ENCODE assay signal across 8 cellular contexts in the genomic region with DNA sequence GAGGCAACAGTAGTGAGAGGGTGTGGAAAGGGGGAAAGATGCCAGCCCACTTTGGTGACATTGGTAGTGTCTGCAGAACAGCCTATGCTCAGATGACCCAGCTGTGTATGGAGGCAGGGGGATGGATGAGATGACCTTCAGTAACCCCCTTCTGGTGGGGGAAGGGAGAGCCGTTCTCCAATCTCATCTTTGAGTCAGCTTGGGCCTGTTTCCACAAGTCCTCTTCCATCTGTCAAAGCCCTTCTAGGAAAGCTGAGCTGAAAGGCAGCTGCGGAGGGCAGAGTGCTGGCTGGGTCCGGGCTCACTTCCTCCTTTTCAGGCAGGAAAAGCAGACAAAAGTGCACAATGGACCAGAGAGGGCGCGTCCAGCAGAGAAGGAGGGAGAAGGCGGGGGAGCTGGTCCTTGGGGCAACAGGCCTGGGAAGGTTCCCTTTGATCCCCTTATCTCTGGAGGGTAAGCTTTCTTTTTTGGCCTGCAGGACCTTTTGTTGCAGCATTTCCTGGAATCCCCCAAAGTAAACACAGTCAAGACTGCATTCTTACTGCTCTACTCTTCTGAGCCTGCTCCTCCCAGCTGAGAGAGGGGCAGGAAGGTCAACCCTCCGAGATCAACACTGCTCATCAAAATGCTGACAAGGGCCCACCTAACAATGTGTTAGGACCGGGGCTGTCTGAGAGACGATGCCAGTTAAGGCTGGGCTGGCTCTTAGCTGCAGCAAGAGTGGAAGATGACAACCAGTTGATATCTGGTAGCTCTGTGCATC. TPM values are rescaled to one million over a fixed set of nuclear protein-coding genes. Genes with fewer than 3 reads are reported as not detected.
DNase-seq lines count a peak whose midpoint lies in the region; ATAC-seq and TF ChIP-seq lines count a peak whose summit lies in the region.

No MANE protein-coding gene starts in this region.

- H3K4me1 ChIP-seq in uterus: peaks cover 0 to 4% of the 10 kb centered on the region in 2 donors

- TF ChIP-seq CTCF in coronary artery (IDR thresholded peaks at IDR 0.05) (no peak), uterus (IDR thresholded peaks at IDR 0.05) (no peak)

- H3K27me3 ChIP-seq in uterus: no peaks in the 10 kb centered on the region

- no peaks in the 10 kb centered on the region for H3K36me3 ChIP-seq in uterus

- TF ChIP-seq POLR2A in uterus (IDR thresholded peaks at IDR 0.05): no peak

- H3K4me3 ChIP-seq in coronary artery: peak overlapping the region; percentile 83
- H3K4me3 ChIP-seq in uterus: no peak overlapping the region

- DNase-seq in SIG-M5 treated with dmso at 0.1 percent for 504 hours (lab: John Stamatoyannopoulos, UW; ENCODE audit: unreplicated experiment): peak; percentile 81
- DNase-seq in SIG-M5 (lab: John Stamatoyannopoulos, UW): no peak
- no peak for DNase-seq in coronary artery (ENCODE audit: low spot score)
- peak; percentile 33 to 45 for DNase-seq in lung microvascular endothelial cell (ENCODE audit: low read depth in 2 of 2)
- peak in 1 of 2 donors; percentile 37 for DNase-seq in uterus
- no peak for DNase-seq in cerebellar cortex (ENCODE audit: low spot score)
- no peak for DNase-seq in COR-L47 (lab: John Stamatoyannopoulos, UW)

- H3K9me3 ChIP-seq in uterus: no peaks in the 10 kb centered on the region

- peak overlapping the region in 1 of 2 donors; percentile 83 for H3K27ac ChIP-seq in coronary artery
- peak overlapping the region; percentile 71 to 83 for H3K27ac ChIP-seq in uterus

- intact Hi-C loops in uterus (cut with DNase I; ENCODE audit: low total_unique reads): no loop called here

- no peak for ATAC-seq in GM21723 (IDR thresholded peaks at IDR 0.05; ENCODE audit: unreplicated experiment)

RNA-seq across cellular contexts. Expression of gene LRMDA, which starts 1.2 kb away (rescaled TPM):
- total RNA-seq in lung microvascular endothelial cell (8.1 and 17.3 TPM in 2 replicates), uterus (10 to 100 TPM in 1 of 4 donors, 1 to 10 TPM in 3; 1.5 to 15.7 (median 4.6) TPM)

RNA-seq across cellular contexts. Expression of gene ZNF503, which starts 28.6 kb away (rescaled TPM):
- total RNA-seq in lung microvascular endothelial cell: 0.87 and 0.99 TPM in 2 replicates
- total RNA-seq in uterus: 10 to 100 TPM; 12.1 to 99.4 (median 26.0) TPM

Comparison
In these comparisons a context has a peak if more than half of its experiments do, and no peak if none do; other contexts are left out.
1. DNase-seq: peak in SIG-M5 treated with dmso at 0.1 percent for 504 hours (single experiment) and lung microvascular endothelial cell (2 of 2); none in SIG-M5 (single experiment), coronary artery (single experiment), cerebellar cortex (single experiment) and COR-L47 (single experiment).